ENCODE assay signal across 18 cellular contexts in the genomic region with DNA sequence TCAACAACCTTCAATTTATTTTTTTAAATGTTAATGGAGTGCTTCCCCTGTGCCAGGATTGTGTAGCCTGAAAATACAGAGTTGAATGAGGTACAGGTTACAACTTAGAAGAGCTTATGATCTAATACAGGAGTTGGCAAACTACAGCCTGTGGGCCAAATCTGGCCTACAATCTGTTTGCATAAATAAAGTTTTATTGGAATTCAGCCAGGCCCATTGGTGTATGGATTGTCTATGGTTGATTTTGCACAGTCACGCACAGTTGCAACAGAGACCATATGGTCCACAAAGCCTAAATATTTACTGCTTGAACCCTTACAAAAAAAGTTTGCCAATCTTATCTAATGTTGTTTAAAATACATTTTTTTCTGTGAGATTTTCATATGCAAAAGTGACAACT.
DNase-seq lines count a peak whose midpoint lies in the region; ATAC-seq, FAIRE-seq and TF ChIP-seq lines count a peak whose summit lies in the region.
"Had no signal": no experiment of that assay in that cellular context is flagged by ENCODE, and none has a peak within 500 bp of the region (broad histone marks: within the 10 kb centered on the region; RNA-seq: fewer than 3 reads in every experiment).

No MANE protein-coding gene starts in this region.

- H2AFZ ChIP-seq in HepG2 (ENCODE audit: low read length) (no peak overlapping the region), Loucy (ENCODE audit: low read length) (0 out of 2 replicates have a peak overlapping the region, but pooled peaks have one; percentile 48), smooth muscle cell (ENCODE audit: low read depth) (no peak overlapping the region)
- H2AFZ ChIP-seq: GM23248 had no signal

- no peaks in the 10 kb centered on the region for H3K9me2 ChIP-seq in Loucy (replicated peaks; ENCODE audit: low read depth, low read length)

- H3K27me3 ChIP-seq in HepG2 (ENCODE audit: control insufficient read depth in 1 of 2, insufficient read depth in 2 of 2, low read length in 2 of 2) = peaks cover 0 to 4% of the 10 kb centered on the region in 2 experiments; a peak in 3 of 5 replicates
- no peaks in the 10 kb centered on the region for H3K27me3 ChIP-seq in right lobe of liver
- H3K27me3 ChIP-seq in Loucy (ENCODE audit: insufficient read depth, low read length, poor library complexity, severe bottlenecking) = no peaks in the 10 kb centered on the region
- no peaks in the 10 kb centered on the region for H3K27me3 ChIP-seq in smooth muscle cell (ENCODE audit: low read depth)

- H4K20me1 ChIP-seq in HepG2 (ENCODE audit: insufficient read depth, low read length) (no peaks in the 10 kb centered on the region), Loucy (ENCODE audit: insufficient read depth, low read length, poor library complexity, severe bottlenecking) (no peaks in the 10 kb centered on the region), smooth muscle cell (ENCODE audit: low read depth) (no peaks in the 10 kb centered on the region)

- H3K9me3 ChIP-seq in HepG2 (ENCODE audit: low read length) = no peaks in the 10 kb centered on the region
- H3K9me3 ChIP-seq in right lobe of liver = no peaks in the 10 kb centered on the region
- H3K9me3 ChIP-seq in Loucy (ENCODE audit: insufficient read depth, low read depth, low read length) = no peaks in the 10 kb centered on the region
- H3K9me3 ChIP-seq in smooth muscle cell (replicated peaks; ENCODE audit: low read depth) = no peaks in the 10 kb centered on the region

- TF ChIP-seq POLR2A in HepG2 (IDR thresholded peaks at IDR 0.05; ENCODE audit: insufficient read depth in 1 of 2, low read depth in 2 of 2, low read length in 2 of 2) = no peak
- TF ChIP-seq POLR2A in right lobe of liver (IDR thresholded peaks at IDR 0.05) = no peak

- H3K79me2 ChIP-seq in HepG2 (ENCODE audit: insufficient read depth, low read length) (no peaks in the 10 kb centered on the region), Loucy (ENCODE audit: insufficient read depth, low read length) (no peaks in the 10 kb centered on the region), smooth muscle cell (ENCODE audit: low read depth) (no peaks in the 10 kb centered on the region)

- TF ChIP-seq EP300 in HepG2 (IDR thresholded peaks at IDR 0.05; ENCODE audit: low read depth in 2 of 2, low read length in 2 of 2) = no peak
- no peak for TF ChIP-seq EP300 in HepG2 (CRISPR knock-in tag; IDR thresholded peaks at IDR 0.05; ENCODE audit: borderline replicate concordance)

- in situ Hi-C loops in HepG2 (cut with HindIII; ENCODE audit: extremely low pct_ligation_motif_present, low pct_unique_long_range_greater_than_20kb) = no loop called here
- in situ Hi-C loops in GM13977 (cut with MboI; ENCODE audit: low pct_unique_long_range_greater_than_20kb, low sequenced_read_pairs, unreplicated experiment) = no loop called here

- H3K9ac ChIP-seq in HepG2 (ENCODE audit: insufficient read depth, low read depth, low read length) (no peak overlapping the region), Loucy (ENCODE audit: low read depth, low read length, poor library complexity, severe bottlenecking) (no peak overlapping the region), smooth muscle cell (ENCODE audit: low read depth) (no peak overlapping the region)
- H3K9ac ChIP-seq: GM23248 had no signal

- peaks cover 12% of the 10 kb centered on the region; the same call in 1 of the 2 replicates for H3K4me1 ChIP-seq in HepG2 (ENCODE audit: insufficient read depth, low read length)
- H3K4me1 ChIP-seq in right lobe of liver = no peaks in the 10 kb centered on the region
- peaks cover 56% of the 10 kb centered on the region for H3K4me1 ChIP-seq in Loucy (ENCODE audit: insufficient read depth, low read length, poor library complexity, severe bottlenecking)
- peaks cover 19% of the 10 kb centered on the region for H3K4me1 ChIP-seq in smooth muscle cell (ENCODE audit: low read depth)

- 44% methylated on average over 1 of the region's 1 CpG for WGBS in HepG2 (ENCODE audit: low lambda C conversion rate)
- 100% methylated on average over 1 of the region's 1 CpG for WGBS in right lobe of liver (ENCODE audit: insufficient coverage, low coverage, low lambda C conversion rate, missing lambda C conversion rate)
- 89% methylated on average over 1 of the region's 1 CpG for WGBS in smooth muscle cell (ENCODE audit: low lambda C conversion rate)

- H3K36me3 ChIP-seq in HepG2 (replicated peaks in 1 of 2; ENCODE audit: control insufficient read depth in 1 of 2, insufficient read depth in 2 of 2, low read length in 2 of 2) (no peaks in the 10 kb centered on the region), right lobe of liver (no peaks in the 10 kb centered on the region), Loucy (ENCODE audit: insufficient read depth, low read length) (no peaks in the 10 kb centered on the region), smooth muscle cell (ENCODE audit: low read depth) (no peaks in the 10 kb centered on the region)

- CTCF ChIA-PET in HepG2 (lab: Yijun Ruan, JAX; ENCODE audit: low intra/inter-chr PET ratio, low total read pairs) = no interaction called here

- DNase-seq in HepG2 (ENCODE audit: low spot score) (no peak), right lobe of liver (no peak), NCI-H446 treated with DMSO at 0.1 percent for 48 hours (lab: John Stamatoyannopoulos, UW) (peak; percentile 69), GM13977 (ENCODE audit: low spot score) (no peak), smooth muscle cell (lab: John Stamatoyannopoulos, UW; ENCODE audit: unreplicated experiment) (no peak), putamen (ENCODE audit: low spot score) (no peak)
- DNase-seq: 8988T; ACHN; C1 segment of cervical spinal cord; Calu3; CD4-positive, alpha-beta T cell; DND-41; GDM1; GM23248 had no signal

- ATAC-seq in HepG2 = no peak
- ATAC-seq in right lobe of liver = no peak
- ATAC-seq: HCT116 had no signal

- peaks cover 20% of the 10 kb centered on the region for H3F3A ChIP-seq in Loucy (ENCODE audit: low read depth)
- peaks cover 19% of the 10 kb centered on the region for H3F3A ChIP-seq in smooth muscle cell (ENCODE audit: low read depth)

- no peak overlapping the region for H3K4me3 ChIP-seq in HepG2 (replicated peaks in 1 of 3; ENCODE audit: insufficient read depth in 1 of 3, low read depth in 2 of 3, low read length in 3 of 3)
- no peak overlapping the region for H3K4me3 ChIP-seq in right lobe of liver
- H3K4me3 ChIP-seq in Loucy (ENCODE audit: low read length, poor library complexity, severe bottlenecking) = no peak overlapping the region
- no peak overlapping the region for H3K4me3 ChIP-seq in smooth muscle cell
- H3K4me3 ChIP-seq: GM23248 had no signal

- H3K27ac ChIP-seq in HepG2 (ENCODE audit: extremely low read length, insufficient read depth, low read length) = no peak overlapping the region
- H3K27ac ChIP-seq in right lobe of liver = no peak overlapping the region
- H3K27ac ChIP-seq in smooth muscle cell (ENCODE audit: low read depth) = no peak overlapping the region
- H3K27ac ChIP-seq: GM23248 had no signal

- TF ChIP-seq RAD21 in HepG2 (CRISPR knock-in tag; IDR thresholded peaks at IDR 0.05) = no peak

- BruUV-seq in HepG2 (replicated peaks; lab: Mats Ljungman, UMichigan) = no TSS peak

- FAIRE-seq in HepG2 (lab: Jason Lieb, UNC) = no peak
- FAIRE-seq: GM12892, H54 had no signal

- POLR2A ChIA-PET in HepG2 (lab: Yijun Ruan, JAX) = no interaction called here

- intact Hi-C loops in HepG2 (cut with micrococcal nuclease; ENCODE audit: unreplicated experiment) = no loop called here
- intact Hi-C loops in right lobe of liver (cut with DNase I) = no loop called here

- TF ChIP-seq CTCF in HepG2 (CRISPR knock-in tag; IDR thresholded peaks at IDR 0.05) = no peak
- no peak for TF ChIP-seq CTCF in right lobe of liver (IDR thresholded peaks at IDR 0.05)
- no peak for TF ChIP-seq CTCF in Loucy (conservative IDR thresholded peaks at IDR 0.05; ENCODE audit: low read length)
- TF ChIP-seq CTCF in GM13977 (IDR thresholded peaks at IDR 0.05; ENCODE audit: extremely low read depth, insufficient read depth, missing control alignments) = no peak
- TF ChIP-seq CTCF in smooth muscle cell (IDR thresholded peaks at IDR 0.05; ENCODE audit: borderline replicate concordance, insufficient read depth, poor library complexity, severe bottlenecking) = no peak

- H3K4me2 ChIP-seq in HepG2 (ENCODE audit: low read depth, low read length) (no peak overlapping the region), Loucy (ENCODE audit: low read depth, low read length, poor library complexity, severe bottlenecking) (no peak overlapping the region), smooth muscle cell (no peak overlapping the region)

TF ChIP-seq in HepG2, 621 proteins besides CTCF, POLR2A, EP300 and RAD21:
- TF ChIP-seq, protein P1, sequence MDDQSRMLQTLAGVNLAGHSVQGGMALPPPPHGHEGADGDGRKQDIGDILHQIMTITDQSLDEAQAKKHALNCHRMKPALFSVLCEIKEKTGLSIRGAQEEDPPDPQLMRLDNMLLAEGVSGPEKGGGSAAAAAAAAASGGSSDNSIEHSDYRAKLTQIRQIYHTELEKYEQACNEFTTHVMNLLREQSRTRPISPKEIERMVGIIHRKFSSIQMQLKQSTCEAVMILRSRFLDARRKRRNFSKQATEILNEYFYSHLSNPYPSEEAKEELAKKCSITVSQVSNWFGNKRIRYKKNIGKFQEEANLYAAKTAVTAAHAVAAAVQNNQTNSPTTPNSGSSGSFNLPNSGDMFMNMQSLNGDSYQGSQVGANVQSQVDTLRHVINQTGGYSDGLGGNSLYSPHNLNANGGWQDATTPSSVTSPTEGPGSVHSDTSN (CRISPR knock-in tag; IDR thresholded peaks at IDR 0.05; ENCODE audit: borderline replicate concordance) = no peak
- TF ChIP-seq ATF1 (CRISPR knock-in tag; IDR thresholded peaks at IDR 0.05) (no peak), NFE2L2 (IDR thresholded peaks at IDR 0.05; ENCODE audit: low read length) (peak; percentile 60), MIER2 (CRISPR knock-in tag; IDR thresholded peaks at IDR 0.05) (no peak)
- TF ChIP-seq, protein P2, sequence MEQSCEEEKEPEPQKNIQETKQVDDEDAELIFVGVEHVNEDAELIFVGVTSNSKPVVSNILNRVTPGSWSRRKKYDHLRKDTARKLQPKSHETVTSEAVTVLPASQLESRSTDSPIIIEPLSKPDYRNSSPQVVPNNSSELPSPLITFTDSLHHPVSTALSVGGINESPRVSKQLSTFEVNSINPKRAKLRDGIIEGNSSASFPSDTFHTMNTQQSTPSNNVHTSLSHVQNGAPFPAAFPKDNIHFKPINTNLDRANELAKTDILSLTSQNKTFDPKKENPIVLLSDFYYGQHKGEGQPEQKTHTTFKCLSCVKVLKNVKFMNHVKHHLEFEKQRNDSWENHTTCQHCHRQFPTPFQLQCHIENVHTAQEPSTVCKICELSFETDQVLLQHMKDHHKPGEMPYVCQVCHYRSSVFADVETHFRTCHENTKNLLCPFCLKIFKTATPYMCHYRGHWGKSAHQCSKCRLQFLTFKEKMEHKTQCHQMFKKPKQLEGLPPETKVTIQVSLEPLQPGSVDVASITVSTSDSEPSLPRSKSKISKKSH (CRISPR knock-in tag; IDR thresholded peaks at IDR 0.05; ENCODE audit: borderline replicate concordance) = no peak
